ENCODE assay signal across 18 cellular contexts in the genomic region with DNA sequence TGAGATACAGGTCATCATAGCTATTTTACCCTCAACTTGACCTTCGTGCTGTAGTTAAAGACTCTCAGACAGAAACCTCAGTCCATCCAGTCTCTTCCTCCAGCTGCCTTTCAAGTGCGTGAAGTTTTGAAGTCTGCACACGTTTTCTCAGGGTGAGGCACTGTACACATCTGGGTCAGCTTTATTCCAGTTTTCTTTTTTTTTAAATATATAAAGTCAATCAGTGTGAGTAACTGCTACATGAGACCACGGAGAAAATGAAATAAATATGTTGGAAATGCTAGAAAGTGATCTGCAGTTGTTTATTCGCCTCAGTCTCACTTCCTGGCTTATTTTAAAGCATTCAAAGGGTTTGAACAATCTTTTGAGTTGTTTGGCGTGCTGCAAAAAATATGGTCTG.
DNase-seq lines count a peak whose midpoint lies in the region; ATAC-seq and TF ChIP-seq lines count a peak whose summit lies in the region.
"Had no signal": no experiment of that assay in that cellular context is flagged by ENCODE, and none has a peak within 500 bp of the region (broad histone marks: within the 10 kb centered on the region; RNA-seq: fewer than 3 reads in every experiment).

No MANE protein-coding gene starts in this region.

- peaks cover 95% of the 10 kb centered on the region for H3K4me1 Mint-ChIP-seq in WTC11
- H3K4me1 Mint-ChIP-seq: CD4-positive, alpha-beta memory T cell had no signal

- H3K27ac Mint-ChIP-seq in WTC11: 0 out of 2 replicates have a peak overlapping the region, but pooled peaks have one; percentile 91
- H3K27ac Mint-ChIP-seq: CD4-positive, alpha-beta memory T cell; IgD-negative memory B cell had no signal

- H3K4me3 ChIP-seq in AG10803 (ENCODE audit: low read length): no peak overlapping the region
- H3K4me3 ChIP-seq: GM23248 had no signal

- POLR2A ChIA-PET in WTC11 (lab: Charles Lee): no interaction called here

- no peaks in the 10 kb centered on the region for H3K36me3 Mint-ChIP-seq in WTC11
- H3K36me3 Mint-ChIP-seq: CD4-positive, alpha-beta memory T cell; IgD-negative memory B cell had no signal

- intact Hi-C loops in left colon (cut with DNase I, micrococcal nuclease): no loop called here

- CTCF ChIA-PET in WTC11 (lab: Charles Lee): interaction anchor here (1.5 to 4.7 kb wide), 2 partner anchors 9 to 164 kb away, joined by 3 to 36 read pairs; no protein-coding TSS in a partner anchor

- ATAC-seq in WTC11 (no peak), left colon (peak; percentile 15)
- ATAC-seq: HCT116, HepG2 had no signal

- no peaks in the 10 kb centered on the region for H3K9me3 Mint-ChIP-seq in WTC11
- H3K9me3 Mint-ChIP-seq: CD4-positive, alpha-beta memory T cell; IgD-negative memory B cell had no signal

- DNase-seq in AG10803 (ENCODE audit: low read depth) (peak; percentile 24), WTC11 (ENCODE audit: low spot score) (no peak), fibroblast of gingiva (ENCODE audit: low read depth) (peak; percentile 38), left colon (no peak), AML-193 (lab: John Stamatoyannopoulos, UW) (no peak), NOMO-1 treated with dmso at 0.1 percent for 144 hours (lab: John Stamatoyannopoulos, UW; ENCODE audit: unreplicated experiment) (no peak), SHP77 (lab: John Stamatoyannopoulos, UW) (no peak), GM13976 (ENCODE audit: low spot score) (no peak)
- DNase-seq: 8988T; Calu3; CD4-positive, alpha-beta memory T cell; DMS79 treated with DMSO at 0.1 percent for 48 hours; GF-D8; GM23248; KBM-7 had no signal

- no peak overlapping the region for H3K4me3 Mint-ChIP-seq in WTC11
- H3K4me3 Mint-ChIP-seq: CD4-positive, alpha-beta memory T cell; IgD-negative memory B cell had no signal

- in situ Hi-C loops in GM13976 (cut with MboI; ENCODE audit: low sequenced_read_pairs, unreplicated experiment): no loop called here

- TF ChIP-seq CTCF in AG10803 (conservative IDR thresholded peaks at IDR 0.05; ENCODE audit: low read length) (no peak), WTC11 (IDR thresholded peaks at IDR 0.05) (no peak), GM13976 (IDR thresholded peaks at IDR 0.05; ENCODE audit: borderline replicate concordance, control extremely low read depth, extremely low read depth, insufficient read depth, missing control alignments) (no peak)

- H3K27me3 Mint-ChIP-seq in WTC11 (ENCODE audit: low read depth): no peaks in the 10 kb centered on the region

TF ChIP-seq in WTC11, 78 proteins besides CTCF, POLR2A, EP300 and RAD21:
- TF ChIP-seq NFYB (CRISPR knock-in tag; conservative IDR thresholded peaks at IDR 0.05; ENCODE audit: low read depth): no peak
- TF ChIP-seq, protein P1, sequence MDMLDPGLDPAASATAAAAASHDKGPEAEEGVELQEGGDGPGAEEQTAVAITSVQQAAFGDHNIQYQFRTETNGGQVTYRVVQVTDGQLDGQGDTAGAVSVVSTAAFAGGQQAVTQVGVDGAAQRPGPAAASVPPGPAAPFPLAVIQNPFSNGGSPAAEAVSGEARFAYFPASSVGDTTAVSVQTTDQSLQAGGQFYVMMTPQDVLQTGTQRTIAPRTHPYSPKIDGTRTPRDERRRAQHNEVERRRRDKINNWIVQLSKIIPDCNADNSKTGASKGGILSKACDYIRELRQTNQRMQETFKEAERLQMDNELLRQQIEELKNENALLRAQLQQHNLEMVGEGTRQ (CRISPR knock-in tag; IDR thresholded peaks at IDR 0.05): no peak
- no peak for TF ChIP-seq IRF2 (CRISPR knock-in tag; IDR thresholded peaks at IDR 0.05; ENCODE audit: borderline replicate concordance, low read depth)

Comparison
In these comparisons a context has a peak if more than half of its experiments do, and no peak if none do; other contexts are left out.
1. DNase-seq: peak in AG10803 (single experiment) and fibroblast of gingiva (single experiment); none in WTC11 (single experiment), left colon (0 of 2), AML-193 (0 of 2), NOMO-1 treated with dmso at 0.1 percent for 144 hours (single experiment), SHP77 (0 of 2) and GM13976 (single experiment).